1 cellular context compared by ENCODE assay signal in genomic region chr5:151758430-151759241, GRCh38.
A peak's percentile ranks its signal among the peaks of the same experiment; 100 is the strongest.
TF ChIP-seq lines count a peak whose summit lies in the region.

TSS of gene ATOX1 (minus strand) at chr5:151758631. CDS start at chr5:151758551, 80 bp downstream.

TF ChIP-seq in HepG2, 621 proteins besides CTCF, POLR2A, EP300 and RAD21 (continued from another document and continues in another):
- TF ChIP-seq AKNA (CRISPR knock-in tag; IDR thresholded peaks at IDR 0.05; ENCODE audit: borderline replicate concordance) (no peak), ZNF639 (CRISPR knock-in tag; conservative IDR thresholded peaks at IDR 0.05) (no peak), NRL (CRISPR knock-in tag; IDR thresholded peaks at IDR 0.05; ENCODE audit: borderline replicate concordance) (peak; percentile 83), CENPBD1 (CRISPR knock-in tag; IDR thresholded peaks at IDR 0.05; ENCODE audit: borderline replicate concordance, low read depth) (no peak), ZNF18 (CRISPR knock-in tag; IDR thresholded peaks at IDR 0.05; ENCODE audit: insufficient replicate concordance) (peak; percentile 52), SMYD3 (CRISPR knock-in tag; IDR thresholded peaks at IDR 0.05) (no peak), ZNF556 (CRISPR knock-in tag; IDR thresholded peaks at IDR 0.05; ENCODE audit: borderline replicate concordance) (peak; percentile 61; the same call in 1 of the 2 replicates), MXD3 (CRISPR knock-in tag; IDR thresholded peaks at IDR 0.05) (0 out of 2 replicates have a peak, but pooled peaks have one; percentile 32), JARID2 (CRISPR knock-in tag; IDR thresholded peaks at IDR 0.05; ENCODE audit: insufficient replicate concordance) (peak; percentile 45), ZNF30 (CRISPR knock-in tag; IDR thresholded peaks at IDR 0.05) (peak; percentile 57; the same call in 1 of the 2 replicates), RFXANK (CRISPR knock-in tag; IDR thresholded peaks at IDR 0.05) (no peak), NCOA5 (CRISPR knock-in tag; IDR thresholded peaks at IDR 0.05) (no peak), ARHGAP35 (CRISPR knock-in tag; IDR thresholded peaks at IDR 0.05; ENCODE audit: borderline replicate concordance) (no peak; the same call in 1 of the 2 replicates), ZBTB1 (CRISPR knock-in tag; IDR thresholded peaks at IDR 0.05; ENCODE audit: borderline replicate concordance) (no peak), NR0B2 (CRISPR knock-in tag; IDR thresholded peaks at IDR 0.05) (peak; percentile 60; the same call in 1 of the 2 replicates), ATRX (CRISPR knock-in tag; IDR thresholded peaks at IDR 0.05; ENCODE audit: borderline replicate concordance) (no peak), ZNF282 (IDR thresholded peaks at IDR 0.05; ENCODE audit: partially characterized antibody) (no peak), RFX3 (CRISPR knock-in tag; IDR thresholded peaks at IDR 0.05) (no peak), ZNF205 (CRISPR knock-in tag; IDR thresholded peaks at IDR 0.05) (no peak), HDAC1 (CRISPR knock-in tag; IDR thresholded peaks at IDR 0.05) (peak; percentile 73), GPN1 (CRISPR knock-in tag; IDR thresholded peaks at IDR 0.05; ENCODE audit: borderline replicate concordance) (no peak), ZBTB44 (CRISPR knock-in tag; IDR thresholded peaks at IDR 0.05) (no peak), ZNF512B (CRISPR knock-in tag; IDR thresholded peaks at IDR 0.05; ENCODE audit: borderline replicate concordance) (no peak), ZBTB2 (CRISPR knock-in tag; IDR thresholded peaks at IDR 0.05; ENCODE audit: low read depth) (no peak), ZNF770 (CRISPR knock-in tag; IDR thresholded peaks at IDR 0.05) (peak; percentile 87), ZNF430 (CRISPR knock-in tag; IDR thresholded peaks at IDR 0.05) (peak; percentile 54; the same call in 1 of the 2 replicates), RBFOX2 (IDR thresholded peaks at IDR 0.05; ENCODE audit: low read depth, low read length) (peak; percentile 92), ZSCAN29 (CRISPR knock-in tag; conservative IDR thresholded peaks at IDR 0.05) (no peak; the same call in 1 of the 2 replicates), ZFP36L1 (CRISPR knock-in tag; IDR thresholded peaks at IDR 0.05) (peak; percentile 75; the same call in 1 of the 2 replicates), ZXDC (CRISPR knock-in tag; IDR thresholded peaks at IDR 0.05) (no peak), ZFP41 (CRISPR knock-in tag; IDR thresholded peaks at IDR 0.05; ENCODE audit: borderline replicate concordance) (no peak), ZNF468 (CRISPR knock-in tag; IDR thresholded peaks at IDR 0.05) (0 out of 2 replicates have a peak, but pooled peaks have one; percentile 29), TEF (CRISPR knock-in tag; IDR thresholded peaks at IDR 0.05) (no peak), ZNF333 (CRISPR knock-in tag; IDR thresholded peaks at IDR 0.05; ENCODE audit: borderline replicate concordance) (peak; percentile 67; the same call in 1 of the 2 replicates)
